ENCODE assay signal across 1 cellular context in genomic region chr15:29636140-29636539, GRCh38.
TF ChIP-seq lines count a peak whose summit lies in the region.

No MANE protein-coding gene starts in this region.

TF ChIP-seq in H1, 55 proteins besides CTCF, POLR2A, EP300 and RAD21:
- no peak for TF ChIP-seq BRCA1 (IDR thresholded peaks at IDR 0.05; ENCODE audit: low read depth, low read length)
- TF ChIP-seq CBX8 (IDR thresholded peaks at IDR 0.05; ENCODE audit: borderline replicate concordance, low read depth, low read length), result no peak
- TF ChIP-seq JUND (IDR thresholded peaks at IDR 0.05; ENCODE audit: low read length), result no peak
- TF ChIP-seq SP1 (IDR thresholded peaks at IDR 0.05; ENCODE audit: low read depth, low read length), result no peak
- no peak for TF ChIP-seq SIN3A (conservative IDR thresholded peaks at IDR 0.05 in 1 of 2, IDR thresholded peaks at IDR 0.05 in 1 of 2; ENCODE audit: low read depth in 1 of 2, low read length in 2 of 2)
- no peak for TF ChIP-seq USF2 (IDR thresholded peaks at IDR 0.05; ENCODE audit: low read length)
- TF ChIP-seq FOSL1 (IDR thresholded peaks at IDR 0.05; ENCODE audit: insufficient read depth, low read depth, low read length), result no peak
- no peak for TF ChIP-seq GTF2F1 (IDR thresholded peaks at IDR 0.05; ENCODE audit: borderline replicate concordance, low read depth, low read length)
- no peak for TF ChIP-seq CBX5 (IDR thresholded peaks at IDR 0.05; ENCODE audit: low read depth, low read length)
- TF ChIP-seq HDAC2 (IDR thresholded peaks at IDR 0.05; ENCODE audit: borderline replicate concordance in 1 of 2, low read depth in 2 of 2, low read length in 2 of 2), result no peak
- TF ChIP-seq CHD1 (IDR thresholded peaks at IDR 0.05; ENCODE audit: low read depth, low read length), result no peak
- no peak for TF ChIP-seq TBP (IDR thresholded peaks at IDR 0.05; ENCODE audit: low read depth, low read length)
- no peak for TF ChIP-seq RXRA (IDR thresholded peaks at IDR 0.05; ENCODE audit: insufficient read depth, low read depth, low read length)
- TF ChIP-seq RFX5 (IDR thresholded peaks at IDR 0.05; ENCODE audit: borderline replicate concordance, low read depth, low read length), result no peak
- no peak for TF ChIP-seq EZH2 (IDR thresholded peaks at IDR 0.05; ENCODE audit: low read depth, low read length, severe bottlenecking)
- no peak for TF ChIP-seq SIX5 (IDR thresholded peaks at IDR 0.05; ENCODE audit: low read depth, low read length)
- TF ChIP-seq ATF3 (IDR thresholded peaks at IDR 0.05; ENCODE audit: insufficient read depth, low read depth, low read length), result no peak
- TF ChIP-seq KDM1A (IDR thresholded peaks at IDR 0.05; ENCODE audit: borderline replicate concordance, low read length), result no peak
